8 cellular contexts compared by ENCODE assay signal in genomic region chr2:96839288-96839874, GRCh38. TPM values are rescaled to one million over a fixed set of nuclear protein-coding genes. Genes with fewer than 3 reads are reported as not detected.
DNase-seq lines count a peak whose midpoint lies in the region; ATAC-seq and TF ChIP-seq lines count a peak whose summit lies in the region.

No MANE protein-coding gene starts in this region.

- no peaks in the 10 kb centered on the region for H3K4me1 ChIP-seq in endodermal cell (ENCODE audit: control insufficient read depth, insufficient read depth, low read length)
- H3K4me1 ChIP-seq in hepatocyte (ENCODE audit: insufficient read depth), result no peaks in the 10 kb centered on the region

- DNase-seq in ELF-1 (ENCODE audit: low read depth, low spot score) (peak; percentile 62), endodermal cell (peak; percentile 71), hepatocyte (ENCODE audit: low spot score) (no peak), NCI-H1092 treated with DMSO at 0.1 percent for 48 hours (lab: John Stamatoyannopoulos, UW) (no peak)
- DNase-seq in activated CD4-positive, alpha-beta T cell treated with anti-CD3 and anti-CD28 coated beads for 48 hours, result peak; percentile 85
- DNase-seq in stimulated activated CD4-positive, alpha-beta T cell treated with anti-CD3 and anti-CD28 coated beads, Interleukin-4, amount 100 ng/mL, for 4 hours, result peak; percentile 73 to 75

- no peaks in the 10 kb centered on the region for H3K9me3 Mint-ChIP-seq in endodermal cell

- H3K9me3 ChIP-seq in endodermal cell (ENCODE audit: control insufficient read depth, low read length) (no peaks in the 10 kb centered on the region), hepatocyte (ENCODE audit: low read depth) (no peaks in the 10 kb centered on the region)

- peaks cover 19% of the 10 kb centered on the region for H3K36me3 Mint-ChIP-seq in endodermal cell (ENCODE audit: low read depth)

- ATAC-seq in HG03045 (IDR thresholded peaks at IDR 0.05; ENCODE audit: unreplicated experiment) (peak; percentile 67), HG02840 (IDR thresholded peaks at IDR 0.05; ENCODE audit: low FRiP score, unreplicated experiment) (no peak)

- H4K20me1 ChIP-seq in hepatocyte (ENCODE audit: insufficient read depth, poor library complexity, severe bottlenecking), result no peaks in the 10 kb centered on the region

- H3K36me3 ChIP-seq in endodermal cell (ENCODE audit: control insufficient read depth, insufficient read depth, low read length), result peaks cover 13% of the 10 kb centered on the region
- no peaks in the 10 kb centered on the region for H3K36me3 ChIP-seq in hepatocyte (replicated peaks; ENCODE audit: insufficient read depth, low read depth)

- no peak overlapping the region for H3K27ac Mint-ChIP-seq in endodermal cell

- H3K27me3 ChIP-seq in endodermal cell (ENCODE audit: control insufficient read depth, insufficient read depth, low read length, poor library complexity, severe bottlenecking), result no peaks in the 10 kb centered on the region
- H3K27me3 ChIP-seq in hepatocyte, result no peaks in the 10 kb centered on the region

- no peak overlapping the region for H2AFZ ChIP-seq in hepatocyte

- H3K4me1 Mint-ChIP-seq in endodermal cell, result peaks cover 2% of the 10 kb centered on the region

- no peaks in the 10 kb centered on the region for H3K27me3 Mint-ChIP-seq in endodermal cell (ENCODE audit: insufficient read depth)

- H3K4me3 ChIP-seq in endodermal cell (ENCODE audit: low read length) (no peak overlapping the region), hepatocyte (no peak overlapping the region)

- TF ChIP-seq CTCF in endodermal cell (conservative IDR thresholded peaks at IDR 0.05), result no peak
- no peak for TF ChIP-seq CTCF in hepatocyte (IDR thresholded peaks at IDR 0.05; ENCODE audit: poor library complexity)

- H3K4me2 ChIP-seq in hepatocyte, result no peak overlapping the region

- no peaks in the 10 kb centered on the region for H3K9me2 ChIP-seq in hepatocyte (replicated peaks; ENCODE audit: insufficient read depth)

- 95% methylated on average over 31 to 43 of the region's 43 CpGs for WGBS in endodermal cell (ENCODE audit: insufficient coverage in 1 of 2, insufficient read length in 1 of 2), 2 experiments
- WGBS in hepatocyte (ENCODE audit: low lambda C conversion rate, missing lambda C conversion rate), result 96% methylated on average over 42 of the region's 43 CpGs

- H3K4me3 Mint-ChIP-seq in endodermal cell, result no peak overlapping the region

- no peak overlapping the region for H3K9ac ChIP-seq in endodermal cell (ENCODE audit: extremely low read depth, low read length, poor library complexity, severe bottlenecking)

- no peak overlapping the region for H3K27ac ChIP-seq in endodermal cell (ENCODE audit: low read depth, low read length)
- H3K27ac ChIP-seq in hepatocyte, result no peak overlapping the region

- H3K79me2 ChIP-seq in hepatocyte, result no peaks in the 10 kb centered on the region

RNA-seq across cellular contexts. Expression of gene ANKRD23, which starts 4.4 kb away (rescaled TPM):
- total RNA-seq in endodermal cell, result 1 to 10 TPM; 2.6 to 3.6 TPM
- polyA plus RNA-seq in endodermal cell (2013, experiment 1 of 2), result 3.5 TPM
- 2.6 TPM for polyA plus RNA-seq in endodermal cell (2013, experiment 2 of 2)
- 1.8 and 2.0 TPM in 2 replicates for total RNA-seq in hepatocyte
- 4.4 and 4.7 TPM in 2 replicates for polyA plus RNA-seq in hepatocyte

RNA-seq across cellular contexts. Expression of gene ANKRD39, which starts 18.4 kb away (rescaled TPM):
- 10 to 100 TPM; 14.6 to 16.7 TPM for total RNA-seq in endodermal cell
- polyA plus RNA-seq in endodermal cell (2013, experiment 1 of 2), result 13.0 TPM
- 14.1 TPM for polyA plus RNA-seq in endodermal cell (2013, experiment 2 of 2)
- 9.0 and 13.6 TPM in 2 replicates for total RNA-seq in hepatocyte
- polyA plus RNA-seq in hepatocyte, result 25.6 and 34.9 TPM in 2 replicates

RNA-seq across cellular contexts. Expression of gene CNNM3, which starts 23.3 kb away (rescaled TPM):
- total RNA-seq in endodermal cell, result 10 to 100 TPM; 33.1 to 34.8 TPM
- polyA plus RNA-seq in endodermal cell (2013, experiment 1 of 2), result 16.5 TPM
- 14.9 TPM for polyA plus RNA-seq in endodermal cell (2013, experiment 2 of 2)
- total RNA-seq in hepatocyte, result 17.0 and 17.1 TPM in 2 replicates
- polyA plus RNA-seq in hepatocyte, result 23.7 and 25.8 TPM in 2 replicates

RNA-seq across cellular contexts. Expression of gene SEMA4C, which starts 30.5 kb away (rescaled TPM):
- total RNA-seq in endodermal cell (10 to 100 TPM; 82.5 to 92.1 TPM), hepatocyte (30.2 and 37.5 TPM in 2 replicates)
- 76.4 TPM for polyA plus RNA-seq in endodermal cell (2013, experiment 1 of 2)
- 67.9 TPM for polyA plus RNA-seq in endodermal cell (2013, experiment 2 of 2)
- polyA plus RNA-seq in hepatocyte, result 28.6 and 33.4 TPM in 2 replicates

Comparison
In these comparisons a context has a peak if more than half of its experiments do, and no peak if none do; other contexts are left out.
1. DNase-seq: peak in ELF-1 (single experiment), activated CD4-positive, alpha-beta T cell treated with anti-CD3 and anti-CD28 coated beads for 48 hours (single experiment), endodermal cell (single experiment) and stimulated activated CD4-positive, alpha-beta T cell treated with anti-CD3 and anti-CD28 coated beads, Interleukin-4, amount 100 ng/mL, for 4 hours (2 of 2); none in hepatocyte (single experiment) and NCI-H1092 treated with DMSO at 0.1 percent for 48 hours (single experiment).